Comparison of ENCODE assay signal across 14 cellular contexts in genomic region chr19:50039968-50040367, GRCh38.
"Had no signal": no experiment of that assay in that cellular context is flagged by ENCODE, and none has a peak within 500 bp of the region (broad histone marks: within the 10 kb centered on the region; RNA-seq: fewer than 3 reads in every experiment).

No MANE protein-coding gene starts in this region.

- H3K4me2 ChIP-seq: neural progenitor cell had no signal

- ATAC-seq: activated CD4-positive, CD25-positive, alpha-beta regulatory T cell treated with anti-CD3 and anti-CD28 coated beads, Interleukin-2, amount 50 U/mL, for 24 hours; activated T-cell treated with anti-CD3 and anti-CD28 coated beads, Interleukin-2, amount 50 U/mL, for 4 hours; heart right ventricle; left ventricle myocardium superior had no signal

- H3K27me3 Mint-ChIP-seq: activated naive CD8-positive, alpha-beta T cell had no signal

- H3K4me1 Mint-ChIP-seq: neural progenitor cell had no signal

- H3K4me3 Mint-ChIP-seq: activated naive CD8-positive, alpha-beta T cell; activated T-cell treated with anti-CD3 and anti-CD28 coated beads, Interleukin-2, amount 50 U/mL, for 4 hours; T-helper 2 cell treated with Interferon-gamma antibody and Interleukin-4, amounts not matched to agents 5 μg/mL and 100 μg/mL, for 36 hours had no signal

- H3K27ac ChIP-seq: dorsolateral prefrontal cortex, heart right ventricle, neural progenitor cell, parathyroid adenoma, skin epidermis, tibial nerve had no signal

- DNase-seq: activated effector memory CD4-positive, alpha-beta T cell treated with anti-CD3 and anti-CD28 coated beads, Interleukin-2, amount 50 U/mL, for 16 hours; activated T-cell treated with anti-CD3 and anti-CD28 coated beads, Interleukin-2, amount 50 U/mL, for 4 hours; amygdala; dorsolateral prefrontal cortex; heart right ventricle; islet precursor cell; left ventricle myocardium superior had no signal

- H3K4me1 ChIP-seq: heart right ventricle, neural progenitor cell, parathyroid adenoma, tibial nerve had no signal

- H2AFZ ChIP-seq: neural progenitor cell, parathyroid adenoma had no signal

- H3K27me3 ChIP-seq: dorsolateral prefrontal cortex, heart right ventricle, neural progenitor cell, tibial nerve had no signal

- H3K27ac Mint-ChIP-seq: activated naive CD8-positive, alpha-beta T cell; neural progenitor cell; T-helper 2 cell treated with Interferon-gamma antibody and Interleukin-4, amounts not matched to agents 5 μg/mL and 100 μg/mL, for 36 hours had no signal

- H3K9ac ChIP-seq: neural progenitor cell, parathyroid adenoma had no signal

- H3K4me3 ChIP-seq: dorsolateral prefrontal cortex, heart right ventricle, neural progenitor cell, skin epidermis, tibial nerve had no signal
